In the genomic region with DNA sequence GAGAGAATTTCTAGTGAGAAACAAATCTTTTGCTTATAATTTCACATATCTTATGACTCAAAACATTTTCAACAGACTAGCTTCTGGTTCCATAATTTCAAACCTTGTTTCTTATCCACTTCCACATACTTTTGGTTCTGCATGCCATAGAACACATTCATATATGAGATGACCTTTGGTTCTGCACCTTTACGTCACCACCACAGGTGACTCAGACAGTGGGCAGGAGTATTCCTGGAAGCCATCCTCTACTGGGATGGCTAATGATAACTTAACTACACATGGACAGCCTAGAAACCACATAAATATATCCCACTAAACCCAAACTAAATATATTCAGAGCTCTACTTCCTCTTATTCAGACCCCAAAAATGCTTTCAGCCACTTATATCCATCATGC, we compare ENCODE assay signal across 14 cellular contexts.
A peak's percentile ranks its signal among the peaks of the same experiment; 100 is the strongest.
DNase-seq lines count a peak whose midpoint lies in the region; FAIRE-seq and TF ChIP-seq lines count a peak whose summit lies in the region.
"Had no signal": no experiment of that assay in that cellular context is flagged by ENCODE, and none has a peak within 500 bp of the region (broad histone marks: within the 10 kb centered on the region; RNA-seq: fewer than 3 reads in every experiment).

No MANE protein-coding gene starts in this region.

- no peaks in the 10 kb centered on the region for H3K9me3 ChIP-seq in astrocyte (ENCODE audit: insufficient read depth, low read depth, low read length)
- H3K9me3 ChIP-seq: body of pancreas had no signal

- no peak overlapping the region for H3K4me3 Mint-ChIP-seq in astrocyte (ENCODE audit: unreplicated experiment)
- H3K4me3 Mint-ChIP-seq: type B pancreatic cell had no signal

- H3K4me2 ChIP-seq in astrocyte (ENCODE audit: low read length): peak overlapping the region; percentile 76

- H3K27ac Mint-ChIP-seq in astrocyte (ENCODE audit: unreplicated experiment): peak overlapping the region; percentile 2
- H3K27ac Mint-ChIP-seq: type B pancreatic cell had no signal

- peaks cover 22% of the 10 kb centered on the region for H3K4me1 ChIP-seq in astrocyte (ENCODE audit: insufficient read depth, low read length)
- H3K4me1 ChIP-seq: body of pancreas had no signal

- no peak for TF ChIP-seq CTCF in astrocyte (IDR thresholded peaks at IDR 0.05; ENCODE audit: insufficient read depth, low read depth, low read length)

- H3K36me3 ChIP-seq in astrocyte (ENCODE audit: insufficient read depth, low read length): no peaks in the 10 kb centered on the region

- H3K4me1 Mint-ChIP-seq in astrocyte (ENCODE audit: low read depth, unreplicated experiment): peaks cover 12% of the 10 kb centered on the region

- no peaks in the 10 kb centered on the region for H4K20me1 ChIP-seq in astrocyte (ENCODE audit: insufficient read depth, low read length)

- FAIRE-seq in astrocyte (lab: Jason Lieb, UNC): peak; percentile 95

- H3K36me3 Mint-ChIP-seq in astrocyte (ENCODE audit: low read depth, unreplicated experiment): no peaks in the 10 kb centered on the region
- H3K36me3 Mint-ChIP-seq: type B pancreatic cell had no signal

- no peaks in the 10 kb centered on the region for H3K9me3 Mint-ChIP-seq in astrocyte (ENCODE audit: unreplicated experiment)

- no peak overlapping the region for H3K4me3 ChIP-seq in astrocyte (ENCODE audit: insufficient read depth, low read depth, low read length)
- H3K4me3 ChIP-seq: body of pancreas had no signal

- peak; percentile 69 for DNase-seq in AG08396 (ENCODE audit: low spot score)
- DNase-seq in HS-27A (ENCODE audit: low read depth): peak; percentile 77
- peak; percentile 99 for DNase-seq in astrocyte (ENCODE audit: low read depth)
- peak; percentile 99 for DNase-seq in kidney tubule cell (ENCODE audit: low spot score)
- no peak for DNase-seq in COR-L47 (lab: John Stamatoyannopoulos, UW)
- DNase-seq in iPS-NIHi7 (ENCODE audit: extremely low spot score): no peak
- no peak for DNase-seq in activated gamma-delta T cell (lab: John Stamatoyannopoulos, UW)
- no peak for DNase-seq in NCI-H1417 treated with DMSO at 0.1 percent for 48 hours (lab: John Stamatoyannopoulos, UW)
- DNase-seq: activated T-cell treated with anti-CD3 and anti-CD28 coated beads, Interleukin-2, amount 50 U/mL, for 1 hour; body of pancreas; C1 segment of cervical spinal cord; NCI-H446 treated with DMSO at 0.1 percent for 48 hours; SIG-M5 had no signal

- no peak overlapping the region for H2AFZ ChIP-seq in astrocyte (ENCODE audit: low read depth, low read length)

- no peaks in the 10 kb centered on the region for H3K27me3 Mint-ChIP-seq in astrocyte (ENCODE audit: low read depth, unreplicated experiment)
- H3K27me3 Mint-ChIP-seq: type B pancreatic cell had no signal

- peak overlapping the region; percentile 68 for H3K9ac ChIP-seq in astrocyte (ENCODE audit: low read length)

- H3K79me2 ChIP-seq in astrocyte (ENCODE audit: insufficient read depth, low read length): no peaks in the 10 kb centered on the region

- no peaks in the 10 kb centered on the region for H3K27me3 ChIP-seq in astrocyte (ENCODE audit: insufficient read depth, low read length)
- H3K27me3 ChIP-seq: body of pancreas had no signal

- peak overlapping the region; percentile 90 for H3K27ac ChIP-seq in astrocyte (ENCODE audit: low read depth, low read length)
- H3K27ac ChIP-seq: body of pancreas had no signal

Comparison
In these comparisons a context has a peak if more than half of its experiments do, and no peak if none do; other contexts are left out.
1. DNase-seq: peak in AG08396 (single experiment), HS-27A (single experiment), astrocyte (single experiment) and kidney tubule cell (single experiment); none in COR-L47 (single experiment), iPS-NIHi7 (single experiment), activated gamma-delta T cell (single experiment) and NCI-H1417 treated with DMSO at 0.1 percent for 48 hours (single experiment).